In the genomic region with DNA sequence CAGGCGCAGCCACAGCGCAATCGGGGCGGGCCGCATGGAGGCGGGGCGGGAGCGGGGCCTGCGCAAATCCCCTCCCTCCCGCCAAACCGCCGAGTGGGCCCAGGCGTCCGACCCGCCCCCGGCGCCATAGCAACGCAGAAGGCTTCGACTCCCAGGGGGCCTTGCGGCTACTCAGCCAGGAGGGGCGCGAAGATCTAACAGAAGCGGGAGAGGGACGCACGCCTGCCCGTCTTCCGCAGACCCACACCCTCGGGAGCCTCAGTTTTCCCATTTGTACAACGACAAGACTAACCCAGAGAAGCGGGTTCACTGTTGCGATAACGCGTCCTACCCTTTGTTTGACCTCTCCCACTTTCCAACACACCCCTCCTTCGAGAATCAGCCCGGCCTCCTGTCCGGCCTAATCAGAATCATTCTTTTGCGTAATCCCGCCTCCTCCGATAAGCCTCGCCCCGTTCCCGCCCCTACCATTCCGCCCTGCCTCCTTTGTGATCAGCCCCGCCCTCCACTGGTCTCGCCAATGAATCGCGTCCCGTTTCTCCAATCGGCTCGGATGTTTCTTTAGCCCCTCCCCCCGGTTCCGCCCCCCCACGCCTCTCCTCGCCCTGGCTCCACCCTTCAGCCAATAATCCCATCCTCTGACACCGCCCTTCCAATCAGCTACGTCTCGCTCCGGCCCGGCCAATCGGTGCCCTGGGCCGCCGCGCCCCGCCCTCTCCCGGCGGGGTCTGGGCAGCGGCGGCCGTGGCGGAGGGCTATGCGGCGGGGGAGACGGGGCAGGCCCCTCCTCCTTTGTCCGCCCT, we compare ENCODE assay signal across 8 cellular contexts. TPM values are rescaled to one million over a fixed set of nuclear protein-coding genes. Genes with fewer than 3 reads are reported as not detected.
DNase-seq lines count a peak whose midpoint lies in the region; ATAC-seq and TF ChIP-seq lines count a peak whose summit lies in the region.

Gene PCSK4 (minus strand): TSS at position 40 of the 803 bp plus-strand sequence. CDS start 4 bp downstream, at position 36.

- H3K36me3 Mint-ChIP-seq in natural killer cell: no peaks in the 10 kb centered on the region

- no peak within 1 kb of the TSS for H3K27ac ChIP-seq in RWPE2 (ENCODE audit: poor library complexity, severe bottlenecking)

- TF ChIP-seq CTCF in RWPE2 (IDR thresholded peaks at IDR 0.05; ENCODE audit: poor library complexity, severe bottlenecking): no peak
- TF ChIP-seq CTCF in fibroblast of pulmonary artery (IDR thresholded peaks at IDR 0.05; ENCODE audit: low read length, missing control alignments): no peak
- no peak for TF ChIP-seq CTCF in natural killer cell (IDR thresholded peaks at IDR 0.05)

- no peaks in the 10 kb centered on the region for H3K36me3 ChIP-seq in RWPE2 (ENCODE audit: low read depth)

- H3K9me3 Mint-ChIP-seq in natural killer cell: no peaks in the 10 kb centered on the region

- peak within 1 kb of the TSS; percentile 87 for H3K4me3 Mint-ChIP-seq in natural killer cell

- H3K4me1 ChIP-seq in RWPE2 (ENCODE audit: insufficient read depth, poor library complexity, severe bottlenecking): no peaks in the 10 kb centered on the region

- ATAC-seq in RWPE2 (ENCODE audit: low read depth): peak; percentile 91
- ATAC-seq in natural killer cell: peak; percentile 83 to 92 (median 84)

- DNase-seq in DMS79 treated with DMSO at 0.1 percent for 48 hours (lab: John Stamatoyannopoulos, UW) (peak; percentile 98), H4 (ENCODE audit: low spot score) (peak; percentile 88), LoVo (ENCODE audit: low spot score) (peak; percentile 98), RWPE2 (ENCODE audit: low spot score) (peak; percentile 94), fibroblast of pulmonary artery (ENCODE audit: low read depth) (peak; percentile 99), natural killer cell (peak; percentile 97)
- DNase-seq in activated effector memory CD4-positive, alpha-beta T cell treated with Interleukin-2 at 50 U/mL for 16 hours: peak; percentile 97
- peak; percentile 97 to 100 (median 98) for DNase-seq in stimulated activated naive CD4-positive, alpha-beta T cell (lab: John Stamatoyannopoulos, UW)

- no peaks in the 10 kb centered on the region for H3K27me3 ChIP-seq in RWPE2 (ENCODE audit: insufficient read depth, poor library complexity, severe bottlenecking)

- no peaks in the 10 kb centered on the region for H3K9me3 ChIP-seq in RWPE2 (ENCODE audit: severe bottlenecking)

- H3K27ac Mint-ChIP-seq in natural killer cell: peak within 1 kb of the TSS; percentile 80

- H3K4me3 ChIP-seq in RWPE2 (ENCODE audit: severe bottlenecking) (peak within 1 kb of the TSS; percentile 33), fibroblast of pulmonary artery (replicated peaks; ENCODE audit: low read depth, low read length) (peak within 1 kb of the TSS; percentile 65)

- H3K27me3 Mint-ChIP-seq in natural killer cell (ENCODE audit: low read depth in 2 of 2): no peaks in the 10 kb centered on the region

- peaks cover 17 to 18% of the 10 kb centered on the region in 2 donors for H3K4me1 Mint-ChIP-seq in natural killer cell

- intact Hi-C loops in natural killer cell (cut with micrococcal nuclease): loop anchor here (1.0 to 10.0 kb wide), 3 partner anchors 11 to 216 kb away; partner anchors contain the start of genes C19orf25 and FAM174C

RNA-seq across cellular contexts. Expression of gene PCSK4, which starts in this region (rescaled TPM):
- 0.31 TPM in 1 of 2 replicates, not detected in the other for total RNA-seq in H4 (2014; rRNA removed; shearing (Covaris generic))
- total RNA-seq in natural killer cell: 1 to 10 TPM; 4.1 to 6.0 (median 5.3) TPM

Comparison
In these comparisons a context has a peak if more than half of its experiments do, and no peak if none do; other contexts are left out.
1. Peak in DNase-seq in H4; RNA of the gene not detected or under 1 TPM.